In the genomic region with DNA sequence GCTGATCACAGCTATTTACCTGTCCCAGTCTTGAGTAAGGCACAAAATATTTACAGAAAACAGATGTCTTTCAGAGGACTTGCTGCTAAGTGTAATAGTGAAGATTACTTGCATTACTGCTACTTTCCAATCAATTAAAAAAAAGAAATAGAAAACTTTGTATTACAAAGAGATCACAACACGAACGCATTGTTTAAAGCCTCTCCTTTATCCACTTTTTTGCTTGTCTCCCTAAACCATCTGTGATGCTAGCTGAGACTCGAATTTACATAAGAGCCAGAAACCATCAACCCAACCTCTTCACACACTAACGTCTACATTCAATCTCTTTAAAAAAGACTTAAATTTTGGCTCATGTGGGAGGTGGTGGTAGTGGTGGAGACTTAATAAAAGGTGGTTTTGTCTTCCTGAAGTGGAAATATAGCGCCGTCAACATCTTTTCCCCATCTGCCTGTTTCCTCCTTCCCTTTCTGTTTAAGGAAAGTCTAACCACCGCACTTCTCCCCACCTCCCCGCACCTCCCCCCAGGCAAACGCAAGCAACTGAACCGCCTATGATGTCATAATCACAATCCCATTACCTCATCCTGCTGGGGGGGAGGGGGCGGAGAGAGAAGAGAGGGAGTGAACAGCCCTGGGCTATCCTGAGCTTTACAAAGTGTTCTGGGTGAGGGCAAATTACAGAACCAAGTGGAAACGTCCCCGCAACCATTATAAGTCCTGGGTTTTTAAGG, we compare ENCODE assay signal across 1 cellular context.
TF ChIP-seq lines count a peak whose summit lies in the region.

No MANE protein-coding gene starts in this region.

TF ChIP-seq in K562, 482 proteins besides CTCF, POLR2A, EP300 and RAD21 (continued from another document and continues in another):
- TF ChIP-seq, protein P1, sequence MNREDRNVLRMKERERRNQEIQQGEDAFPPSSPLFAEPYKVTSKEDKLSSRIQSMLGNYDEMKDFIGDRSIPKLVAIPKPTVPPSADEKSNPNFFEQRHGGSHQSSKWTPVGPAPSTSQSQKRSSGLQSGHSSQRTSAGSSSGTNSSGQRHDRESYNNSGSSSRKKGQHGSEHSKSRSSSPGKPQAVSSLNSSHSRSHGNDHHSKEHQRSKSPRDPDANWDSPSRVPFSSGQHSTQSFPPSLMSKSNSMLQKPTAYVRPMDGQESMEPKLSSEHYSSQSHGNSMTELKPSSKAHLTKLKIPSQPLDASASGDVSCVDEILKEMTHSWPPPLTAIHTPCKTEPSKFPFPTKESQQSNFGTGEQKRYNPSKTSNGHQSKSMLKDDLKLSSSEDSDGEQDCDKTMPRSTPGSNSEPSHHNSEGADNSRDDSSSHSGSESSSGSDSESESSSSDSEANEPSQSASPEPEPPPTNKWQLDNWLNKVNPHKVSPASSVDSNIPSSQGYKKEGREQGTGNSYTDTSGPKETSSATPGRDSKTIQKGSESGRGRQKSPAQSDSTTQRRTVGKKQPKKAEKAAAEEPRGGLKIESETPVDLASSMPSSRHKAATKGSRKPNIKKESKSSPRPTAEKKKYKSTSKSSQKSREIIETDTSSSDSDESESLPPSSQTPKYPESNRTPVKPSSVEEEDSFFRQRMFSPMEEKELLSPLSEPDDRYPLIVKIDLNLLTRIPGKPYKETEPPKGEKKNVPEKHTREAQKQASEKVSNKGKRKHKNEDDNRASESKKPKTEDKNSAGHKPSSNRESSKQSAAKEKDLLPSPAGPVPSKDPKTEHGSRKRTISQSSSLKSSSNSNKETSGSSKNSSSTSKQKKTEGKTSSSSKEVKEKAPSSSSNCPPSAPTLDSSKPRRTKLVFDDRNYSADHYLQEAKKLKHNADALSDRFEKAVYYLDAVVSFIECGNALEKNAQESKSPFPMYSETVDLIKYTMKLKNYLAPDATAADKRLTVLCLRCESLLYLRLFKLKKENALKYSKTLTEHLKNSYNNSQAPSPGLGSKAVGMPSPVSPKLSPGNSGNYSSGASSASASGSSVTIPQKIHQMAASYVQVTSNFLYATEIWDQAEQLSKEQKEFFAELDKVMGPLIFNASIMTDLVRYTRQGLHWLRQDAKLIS (CRISPR knock-in tag; IDR thresholded peaks at IDR 0.05) = peak; percentile 89; the same call in 1 of the 2 replicates
- TF ChIP-seq ZBTB7A (IDR thresholded peaks at IDR 0.05; ENCODE audit: borderline replicate concordance, control insufficient read depth, low read depth, low read length) = no peak
- no peak for TF ChIP-seq ZNF707 (CRISPR knock-in tag; conservative IDR thresholded peaks at IDR 0.05)
- TF ChIP-seq ETS2 (tag; IDR thresholded peaks at IDR 0.05; ENCODE audit: borderline replicate concordance, poor library complexity, severe bottlenecking) = no peak
- TF ChIP-seq, protein P2, sequence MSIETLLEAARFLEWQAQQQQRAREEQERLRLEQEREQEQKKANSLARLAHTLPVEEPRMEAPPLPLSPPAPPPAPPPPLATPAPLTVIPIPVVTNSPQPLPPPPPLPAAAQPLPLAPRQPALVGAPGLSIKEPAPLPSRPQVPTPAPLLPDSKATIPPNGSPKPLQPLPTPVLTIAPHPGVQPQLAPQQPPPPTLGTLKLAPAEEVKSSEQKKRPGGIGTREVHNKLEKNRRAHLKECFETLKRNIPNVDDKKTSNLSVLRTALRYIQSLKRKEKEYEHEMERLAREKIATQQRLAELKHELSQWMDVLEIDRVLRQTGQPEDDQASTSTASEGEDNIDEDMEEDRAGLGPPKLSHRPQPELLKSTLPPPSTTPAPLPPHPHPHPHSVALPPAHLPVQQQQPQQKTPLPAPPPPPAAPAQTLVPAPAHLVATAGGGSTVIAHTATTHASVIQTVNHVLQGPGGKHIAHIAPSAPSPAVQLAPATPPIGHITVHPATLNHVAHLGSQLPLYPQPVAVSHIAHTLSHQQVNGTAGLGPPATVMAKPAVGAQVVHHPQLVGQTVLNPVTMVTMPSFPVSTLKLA (conservative IDR thresholded peaks at IDR 0.05) = peak; percentile 59 to 62; a peak in 2 of 4 replicates
- peak; percentile 87 for TF ChIP-seq MTA1 (IDR thresholded peaks at IDR 0.05; ENCODE audit: borderline replicate concordance)
- TF ChIP-seq SRF (CRISPR knock-in tag; IDR thresholded peaks at IDR 0.05) = no peak
- TF ChIP-seq BCL6 (CRISPR knock-in tag; IDR thresholded peaks at IDR 0.05) = no peak
- TF ChIP-seq, protein P3, sequence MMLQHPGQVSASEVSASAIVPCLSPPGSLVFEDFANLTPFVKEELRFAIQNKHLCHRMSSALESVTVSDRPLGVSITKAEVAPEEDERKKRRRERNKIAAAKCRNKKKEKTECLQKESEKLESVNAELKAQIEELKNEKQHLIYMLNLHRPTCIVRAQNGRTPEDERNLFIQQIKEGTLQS (IDR thresholded peaks at IDR 0.05) = peak; percentile 99
- TF ChIP-seq, protein P3 (CRISPR knock-in tag; conservative IDR thresholded peaks at IDR 0.05) = peak; percentile 70; the same call in 1 of the 2 replicates
- TF ChIP-seq, protein P4, sequence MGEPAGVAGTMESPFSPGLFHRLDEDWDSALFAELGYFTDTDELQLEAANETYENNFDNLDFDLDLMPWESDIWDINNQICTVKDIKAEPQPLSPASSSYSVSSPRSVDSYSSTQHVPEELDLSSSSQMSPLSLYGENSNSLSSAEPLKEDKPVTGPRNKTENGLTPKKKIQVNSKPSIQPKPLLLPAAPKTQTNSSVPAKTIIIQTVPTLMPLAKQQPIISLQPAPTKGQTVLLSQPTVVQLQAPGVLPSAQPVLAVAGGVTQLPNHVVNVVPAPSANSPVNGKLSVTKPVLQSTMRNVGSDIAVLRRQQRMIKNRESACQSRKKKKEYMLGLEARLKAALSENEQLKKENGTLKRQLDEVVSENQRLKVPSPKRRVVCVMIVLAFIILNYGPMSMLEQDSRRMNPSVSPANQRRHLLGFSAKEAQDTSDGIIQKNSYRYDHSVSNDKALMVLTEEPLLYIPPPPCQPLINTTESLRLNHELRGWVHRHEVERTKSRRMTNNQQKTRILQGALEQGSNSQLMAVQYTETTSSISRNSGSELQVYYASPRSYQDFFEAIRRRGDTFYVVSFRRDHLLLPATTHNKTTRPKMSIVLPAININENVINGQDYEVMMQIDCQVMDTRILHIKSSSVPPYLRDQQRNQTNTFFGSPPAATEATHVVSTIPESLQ (CRISPR knock-in tag; IDR thresholded peaks at IDR 0.05) = no peak
- TF ChIP-seq JUND (IDR thresholded peaks at IDR 0.05; ENCODE audit: borderline replicate concordance, low read depth, low read length) = peak; percentile 95
- peak; percentile 98 for TF ChIP-seq JUND (tag; IDR thresholded peaks at IDR 0.05; ENCODE audit: borderline replicate concordance, low read depth, low read length)
- peak; percentile 28; the same call in 1 of the 2 replicates for TF ChIP-seq NFIC (IDR thresholded peaks at IDR 0.05)
- TF ChIP-seq, protein P5, sequence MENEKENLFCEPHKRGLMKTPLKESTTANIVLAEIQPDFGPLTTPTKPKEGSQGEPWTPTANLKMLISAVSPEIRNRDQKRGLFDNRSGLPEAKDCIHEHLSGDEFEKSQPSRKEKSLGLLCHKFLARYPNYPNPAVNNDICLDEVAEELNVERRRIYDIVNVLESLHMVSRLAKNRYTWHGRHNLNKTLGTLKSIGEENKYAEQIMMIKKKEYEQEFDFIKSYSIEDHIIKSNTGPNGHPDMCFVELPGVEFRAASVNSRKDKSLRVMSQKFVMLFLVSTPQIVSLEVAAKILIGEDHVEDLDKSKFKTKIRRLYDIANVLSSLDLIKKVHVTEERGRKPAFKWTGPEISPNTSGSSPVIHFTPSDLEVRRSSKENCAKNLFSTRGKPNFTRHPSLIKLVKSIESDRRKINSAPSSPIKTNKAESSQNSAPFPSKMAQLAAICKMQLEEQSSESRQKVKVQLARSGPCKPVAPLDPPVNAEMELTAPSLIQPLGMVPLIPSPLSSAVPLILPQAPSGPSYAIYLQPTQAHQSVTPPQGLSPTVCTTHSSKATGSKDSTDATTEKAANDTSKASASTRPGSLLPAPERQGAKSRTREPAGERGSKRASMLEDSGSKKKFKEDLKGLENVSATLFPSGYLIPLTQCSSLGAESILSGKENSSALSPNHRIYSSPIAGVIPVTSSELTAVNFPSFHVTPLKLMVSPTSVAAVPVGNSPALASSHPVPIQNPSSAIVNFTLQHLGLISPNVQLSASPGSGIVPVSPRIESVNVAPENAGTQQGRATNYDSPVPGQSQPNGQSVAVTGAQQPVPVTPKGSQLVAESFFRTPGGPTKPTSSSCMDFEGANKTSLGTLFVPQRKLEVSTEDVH (IDR thresholded peaks at IDR 0.05; ENCODE audit: low read depth, partially characterized antibody) = peak; percentile 88
- TF ChIP-seq TCF7 (IDR thresholded peaks at IDR 0.05; ENCODE audit: borderline replicate concordance) = no peak
- TF ChIP-seq TRIM28 (IDR thresholded peaks at IDR 0.05) = 0 out of 2 replicates have a peak, but pooled peaks have one; percentile 41
- peak; percentile 83; the same call in 1 of the 2 replicates for TF ChIP-seq KLF13 (tag; IDR thresholded peaks at IDR 0.05; ENCODE audit: borderline replicate concordance, low read depth)
- TF ChIP-seq RBBP5 (IDR thresholded peaks at IDR 0.05; ENCODE audit: borderline replicate concordance, insufficient read depth, low read length, poor library complexity, severe bottlenecking) = peak; percentile 18
- TF ChIP-seq, protein P6, sequence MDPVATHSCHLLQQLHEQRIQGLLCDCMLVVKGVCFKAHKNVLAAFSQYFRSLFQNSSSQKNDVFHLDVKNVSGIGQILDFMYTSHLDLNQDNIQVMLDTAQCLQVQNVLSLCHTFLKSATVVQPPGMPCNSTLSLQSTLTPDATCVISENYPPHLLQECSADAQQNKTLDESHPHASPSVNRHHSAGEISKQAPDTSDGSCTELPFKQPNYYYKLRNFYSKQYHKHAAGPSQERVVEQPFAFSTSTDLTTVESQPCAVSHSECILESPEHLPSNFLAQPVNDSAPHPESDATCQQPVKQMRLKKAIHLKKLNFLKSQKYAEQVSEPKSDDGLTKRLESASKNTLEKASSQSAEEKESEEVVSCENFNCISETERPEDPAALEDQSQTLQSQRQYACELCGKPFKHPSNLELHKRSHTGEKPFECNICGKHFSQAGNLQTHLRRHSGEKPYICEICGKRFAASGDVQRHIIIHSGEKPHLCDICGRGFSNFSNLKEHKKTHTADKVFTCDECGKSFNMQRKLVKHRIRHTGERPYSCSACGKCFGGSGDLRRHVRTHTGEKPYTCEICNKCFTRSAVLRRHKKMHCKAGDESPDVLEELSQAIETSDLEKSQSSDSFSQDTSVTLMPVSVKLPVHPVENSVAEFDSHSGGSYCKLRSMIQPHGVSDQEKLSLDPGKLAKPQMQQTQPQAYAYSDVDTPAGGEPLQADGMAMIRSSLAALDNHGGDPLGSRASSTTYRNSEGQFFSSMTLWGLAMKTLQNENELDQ (CRISPR knock-in tag; IDR thresholded peaks at IDR 0.05; ENCODE audit: borderline replicate concordance) = 0 out of 2 replicates have a peak, but pooled peaks have one; percentile 8
- peak; percentile 38; the same call in 1 of the 2 replicates for TF ChIP-seq SMAD4 (CRISPR knock-in tag; conservative IDR thresholded peaks at IDR 0.05)
- peak; percentile 10; the same call in 1 of the 2 replicates for TF ChIP-seq C11orf30 (IDR thresholded peaks at IDR 0.05; ENCODE audit: low read depth)
- TF ChIP-seq TBP (optimal IDR thresholded peaks at IDR 0.05; ENCODE audit: low read depth, low read length) = peak; percentile 73
- peak; percentile 61 for TF ChIP-seq NCOR1 (IDR thresholded peaks at IDR 0.05)
- peak; percentile 46; the same call in 1 of the 2 replicates for TF ChIP-seq ARID1B (IDR thresholded peaks at IDR 0.05)
- TF ChIP-seq EGR1 (conservative IDR thresholded peaks at IDR 0.05) = peak; percentile 82
- TF ChIP-seq, protein P7, sequence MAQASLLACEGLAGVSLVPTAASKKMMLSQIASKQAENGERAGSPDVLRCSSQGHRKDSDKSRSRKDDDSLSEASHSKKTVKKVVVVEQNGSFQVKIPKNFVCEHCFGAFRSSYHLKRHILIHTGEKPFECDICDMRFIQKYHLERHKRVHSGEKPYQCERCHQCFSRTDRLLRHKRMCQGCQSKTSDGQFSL (CRISPR knock-in tag; IDR thresholded peaks at IDR 0.05) = peak; percentile 94
- TF ChIP-seq, protein P7 (tag; IDR thresholded peaks at IDR 0.05) = peak in 1 of 2 experiments; percentile 96; a peak in 2 of 4 replicates
- TF ChIP-seq ZNF586 (CRISPR knock-in tag; conservative IDR thresholded peaks at IDR 0.05) = 0 out of 2 replicates have a peak, but pooled peaks have one; percentile 44
- TF ChIP-seq, protein P8, sequence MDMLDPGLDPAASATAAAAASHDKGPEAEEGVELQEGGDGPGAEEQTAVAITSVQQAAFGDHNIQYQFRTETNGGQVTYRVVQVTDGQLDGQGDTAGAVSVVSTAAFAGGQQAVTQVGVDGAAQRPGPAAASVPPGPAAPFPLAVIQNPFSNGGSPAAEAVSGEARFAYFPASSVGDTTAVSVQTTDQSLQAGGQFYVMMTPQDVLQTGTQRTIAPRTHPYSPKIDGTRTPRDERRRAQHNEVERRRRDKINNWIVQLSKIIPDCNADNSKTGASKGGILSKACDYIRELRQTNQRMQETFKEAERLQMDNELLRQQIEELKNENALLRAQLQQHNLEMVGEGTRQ (CRISPR knock-in tag; IDR thresholded peaks at IDR 0.05) = no peak
- TF ChIP-seq, protein P9, sequence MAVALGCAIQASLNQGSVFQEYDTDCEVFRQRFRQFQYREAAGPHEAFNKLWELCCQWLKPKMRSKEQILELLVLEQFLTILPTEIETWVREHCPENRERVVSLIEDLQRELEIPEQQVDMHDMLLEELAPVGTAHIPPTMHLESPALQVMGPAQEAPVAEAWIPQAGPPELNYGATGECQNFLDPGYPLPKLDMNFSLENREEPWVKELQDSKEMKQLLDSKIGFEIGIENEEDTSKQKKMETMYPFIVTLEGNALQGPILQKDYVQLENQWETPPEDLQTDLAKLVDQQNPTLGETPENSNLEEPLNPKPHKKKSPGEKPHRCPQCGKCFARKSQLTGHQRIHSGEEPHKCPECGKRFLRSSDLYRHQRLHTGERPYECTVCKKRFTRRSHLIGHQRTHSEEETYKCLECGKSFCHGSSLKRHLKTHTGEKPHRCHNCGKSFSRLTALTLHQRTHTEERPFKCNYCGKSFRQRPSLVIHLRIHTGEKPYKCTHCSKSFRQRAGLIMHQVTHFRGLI (CRISPR knock-in tag; IDR thresholded peaks at IDR 0.05) = no peak
- peak; percentile 66 for TF ChIP-seq HDAC3 (IDR thresholded peaks at IDR 0.05; ENCODE audit: borderline replicate concordance, partially characterized antibody)
- peak; percentile 100 for TF ChIP-seq TARDBP (IDR thresholded peaks at IDR 0.05)
- TF ChIP-seq, protein P10, sequence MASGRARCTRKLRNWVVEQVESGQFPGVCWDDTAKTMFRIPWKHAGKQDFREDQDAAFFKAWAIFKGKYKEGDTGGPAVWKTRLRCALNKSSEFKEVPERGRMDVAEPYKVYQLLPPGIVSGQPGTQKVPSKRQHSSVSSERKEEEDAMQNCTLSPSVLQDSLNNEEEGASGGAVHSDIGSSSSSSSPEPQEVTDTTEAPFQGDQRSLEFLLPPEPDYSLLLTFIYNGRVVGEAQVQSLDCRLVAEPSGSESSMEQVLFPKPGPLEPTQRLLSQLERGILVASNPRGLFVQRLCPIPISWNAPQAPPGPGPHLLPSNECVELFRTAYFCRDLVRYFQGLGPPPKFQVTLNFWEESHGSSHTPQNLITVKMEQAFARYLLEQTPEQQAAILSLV (tag; IDR thresholded peaks at IDR 0.05) = 0 out of 2 replicates have a peak, but pooled peaks have one; percentile 7
- TF ChIP-seq ERF (CRISPR knock-in tag; IDR thresholded peaks at IDR 0.05) = 0 out of 2 replicates have a peak, but pooled peaks have one; percentile 54
- peak; percentile 91 for TF ChIP-seq CEBPB (tag; IDR thresholded peaks at IDR 0.05)
- TF ChIP-seq ZNF263 (CRISPR knock-in tag; IDR thresholded peaks at IDR 0.05; ENCODE audit: borderline replicate concordance) = no peak; the same call in 1 of the 2 replicates
- TF ChIP-seq ZNF589 (CRISPR knock-in tag; IDR thresholded peaks at IDR 0.05; ENCODE audit: low read depth) = peak; percentile 65; the same call in 1 of the 2 replicates
